Comparison of ENCODE assay signal across 1 cellular context in the genomic region with DNA sequence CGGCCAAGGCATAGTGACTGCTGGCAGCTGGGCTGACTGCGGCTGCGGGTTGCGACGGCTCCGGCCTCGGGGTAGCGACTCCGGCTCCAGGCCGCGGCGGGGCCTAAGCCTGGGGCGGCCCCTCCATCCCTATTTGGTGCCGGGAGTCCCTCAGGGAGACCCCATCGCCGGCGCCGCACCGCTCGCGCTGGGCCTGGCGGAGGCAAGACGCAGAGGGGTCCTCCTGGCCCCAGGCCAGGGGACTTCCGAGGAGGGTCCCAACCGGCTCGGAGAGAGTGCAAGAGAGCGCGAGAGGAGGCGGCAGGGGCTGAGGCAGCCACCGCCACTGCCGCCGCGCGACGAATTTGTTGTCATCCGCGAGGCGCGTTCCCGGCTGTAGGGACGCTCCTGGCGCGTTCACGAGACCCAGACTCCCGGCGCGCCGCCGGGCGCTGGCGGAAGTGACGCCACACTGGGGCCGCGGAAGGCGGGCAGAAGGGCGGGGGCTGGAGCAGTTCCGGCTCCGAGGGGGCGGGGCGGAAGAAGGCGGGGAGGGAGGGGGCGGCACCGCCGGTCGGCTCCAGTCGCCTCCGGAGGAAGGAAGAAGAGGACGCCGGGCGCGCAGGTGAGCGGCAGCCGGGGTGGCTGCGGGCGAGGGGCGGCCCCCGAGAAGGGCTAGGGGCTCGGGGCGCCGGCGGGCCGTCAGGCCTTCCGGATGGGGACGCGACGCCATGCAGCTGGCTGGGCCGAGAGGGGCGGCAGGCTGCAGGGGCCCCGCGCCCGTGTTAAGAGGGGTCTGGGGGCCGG.
A peak's percentile ranks its signal among the peaks of the same experiment; 100 is the strongest.
TF ChIP-seq lines count a peak whose summit lies in the region.

A gene with protein sequence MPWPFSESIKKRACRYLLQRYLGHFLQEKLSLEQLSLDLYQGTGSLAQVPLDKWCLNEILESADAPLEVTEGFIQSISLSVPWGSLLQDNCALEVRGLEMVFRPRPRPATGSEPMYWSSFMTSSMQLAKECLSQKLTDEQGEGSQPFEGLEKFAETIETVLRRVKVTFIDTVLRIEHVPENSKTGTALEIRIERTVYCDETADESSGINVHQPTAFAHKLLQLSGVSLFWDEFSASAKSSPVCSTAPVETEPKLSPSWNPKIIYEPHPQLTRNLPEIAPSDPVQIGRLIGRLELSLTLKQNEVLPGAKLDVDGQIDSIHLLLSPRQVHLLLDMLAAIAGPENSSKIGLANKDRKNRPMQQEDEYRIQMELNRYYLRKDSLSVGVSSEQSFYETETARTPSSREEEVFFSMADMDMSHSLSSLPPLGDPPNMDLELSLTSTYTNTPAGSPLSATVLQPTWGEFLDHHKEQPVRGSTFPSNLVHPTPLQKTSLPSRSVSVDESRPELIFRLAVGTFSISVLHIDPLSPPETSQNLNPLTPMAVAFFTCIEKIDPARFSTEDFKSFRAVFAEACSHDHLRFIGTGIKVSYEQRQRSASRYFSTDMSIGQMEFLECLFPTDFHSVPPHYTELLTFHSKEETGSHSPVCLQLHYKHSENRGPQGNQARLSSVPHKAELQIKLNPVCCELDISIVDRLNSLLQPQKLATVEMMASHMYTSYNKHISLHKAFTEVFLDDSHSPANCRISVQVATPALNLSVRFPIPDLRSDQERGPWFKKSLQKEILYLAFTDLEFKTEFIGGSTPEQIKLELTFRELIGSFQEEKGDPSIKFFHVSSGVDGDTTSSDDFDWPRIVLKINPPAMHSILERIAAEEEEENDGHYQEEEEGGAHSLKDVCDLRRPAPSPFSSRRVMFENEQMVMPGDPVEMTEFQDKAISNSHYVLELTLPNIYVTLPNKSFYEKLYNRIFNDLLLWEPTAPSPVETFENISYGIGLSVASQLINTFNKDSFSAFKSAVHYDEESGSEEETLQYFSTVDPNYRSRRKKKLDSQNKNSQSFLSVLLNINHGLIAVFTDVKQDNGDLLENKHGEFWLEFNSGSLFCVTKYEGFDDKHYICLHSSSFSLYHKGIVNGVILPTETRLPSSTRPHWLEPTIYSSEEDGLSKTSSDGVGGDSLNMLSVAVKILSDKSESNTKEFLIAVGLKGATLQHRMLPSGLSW (N-terminal part only) (minus strand): TSS at position 377 of the 786 bp plus-strand sequence. CDS start 365 bp downstream, at position 12.
TSS of gene GSKIP (plus strand) at position 562 of the 786 bp plus-strand sequence. CDS start 18,722 bp downstream, outside the sequence.

TF ChIP-seq in K562, 482 proteins besides CTCF, POLR2A, EP300 and RAD21 (continued from another document and continues in another):
- TF ChIP-seq ELK3 (CRISPR knock-in tag; IDR thresholded peaks at IDR 0.05) = no peak
- TF ChIP-seq ZZZ3 (IDR thresholded peaks at IDR 0.05) = no peak
- no peak for TF ChIP-seq SMC3 (conservative IDR thresholded peaks at IDR 0.05; ENCODE audit: insufficient read depth, low read depth, low read length)
- no peak for TF ChIP-seq ZNF140 (CRISPR knock-in tag; IDR thresholded peaks at IDR 0.05)
- TF ChIP-seq, protein P1, sequence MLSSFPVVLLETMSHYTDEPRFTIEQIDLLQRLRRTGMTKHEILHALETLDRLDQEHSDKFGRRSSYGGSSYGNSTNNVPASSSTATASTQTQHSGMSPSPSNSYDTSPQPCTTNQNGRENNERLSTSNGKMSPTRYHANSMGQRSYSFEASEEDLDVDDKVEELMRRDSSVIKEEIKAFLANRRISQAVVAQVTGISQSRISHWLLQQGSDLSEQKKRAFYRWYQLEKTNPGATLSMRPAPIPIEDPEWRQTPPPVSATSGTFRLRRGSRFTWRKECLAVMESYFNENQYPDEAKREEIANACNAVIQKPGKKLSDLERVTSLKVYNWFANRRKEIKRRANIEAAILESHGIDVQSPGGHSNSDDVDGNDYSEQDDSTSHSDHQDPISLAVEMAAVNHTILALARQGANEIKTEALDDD (IDR thresholded peaks at IDR 0.05) = no peak
- TF ChIP-seq RBM14 (IDR thresholded peaks at IDR 0.05; ENCODE audit: borderline replicate concordance, insufficient read depth, low read depth, low read length) = no peak
- TF ChIP-seq MITF (IDR thresholded peaks at IDR 0.05) = no peak
- TF ChIP-seq ELK1 (CRISPR knock-in tag; IDR thresholded peaks at IDR 0.05) = no peak
- TF ChIP-seq THRAP3 (IDR thresholded peaks at IDR 0.05; ENCODE audit: borderline replicate concordance) = no peak
- TF ChIP-seq IRF2 (CRISPR knock-in tag; IDR thresholded peaks at IDR 0.05) = no peak
- TF ChIP-seq ZNF695 (CRISPR knock-in tag; IDR thresholded peaks at IDR 0.05) = no peak
- no peak for TF ChIP-seq U2AF1 (optimal IDR thresholded peaks at IDR 0.05; ENCODE audit: low read depth, low read length)
- TF ChIP-seq ZEB2 (IDR thresholded peaks at IDR 0.05) = no peak
- TF ChIP-seq CBFA2T2 (conservative IDR thresholded peaks at IDR 0.05) = no peak
- TF ChIP-seq MYC (IDR thresholded peaks at IDR 0.05; ENCODE audit: low read depth, low read length) = no peak
- no peak for TF ChIP-seq MYC (CRISPR knock-in tag; IDR thresholded peaks at IDR 0.05; ENCODE audit: borderline replicate concordance, low read depth)
- peak in 1 of 2 experiments; percentile 18; a peak in 1 of 4 replicates for TF ChIP-seq SIN3A (IDR thresholded peaks at IDR 0.05; ENCODE audit: borderline replicate concordance in 2 of 2, control insufficient read depth in 1 of 2, low read depth in 2 of 2, low read length in 2 of 2)
- TF ChIP-seq KDM4B (IDR thresholded peaks at IDR 0.05; ENCODE audit: borderline replicate concordance in 2 of 2, low read depth in 1 of 2) = no peak
- TF ChIP-seq SETDB1 (IDR thresholded peaks at IDR 0.05; ENCODE audit: low read length) = no peak
- no peak for TF ChIP-seq SRSF7 (optimal IDR thresholded peaks at IDR 0.05; ENCODE audit: low read depth, low read length)
- TF ChIP-seq ZNF668 (CRISPR knock-in tag; IDR thresholded peaks at IDR 0.05) = no peak
- no peak for TF ChIP-seq ZNF174 (CRISPR knock-in tag; IDR thresholded peaks at IDR 0.05)
- no peak for TF ChIP-seq CREB5 (CRISPR knock-in tag; IDR thresholded peaks at IDR 0.05)
- no peak for TF ChIP-seq ZNF507 (tag; conservative IDR thresholded peaks at IDR 0.05)
- no peak for TF ChIP-seq ZNF445 (CRISPR knock-in tag; IDR thresholded peaks at IDR 0.05; ENCODE audit: low read depth)
- TF ChIP-seq HIVEP1 (CRISPR knock-in tag; IDR thresholded peaks at IDR 0.05) = no peak
- TF ChIP-seq ELF1 (tag; IDR thresholded peaks at IDR 0.05) = peak; percentile 75
- TF ChIP-seq DPF2 (IDR thresholded peaks at IDR 0.05) = no peak
- TF ChIP-seq, protein P2, sequence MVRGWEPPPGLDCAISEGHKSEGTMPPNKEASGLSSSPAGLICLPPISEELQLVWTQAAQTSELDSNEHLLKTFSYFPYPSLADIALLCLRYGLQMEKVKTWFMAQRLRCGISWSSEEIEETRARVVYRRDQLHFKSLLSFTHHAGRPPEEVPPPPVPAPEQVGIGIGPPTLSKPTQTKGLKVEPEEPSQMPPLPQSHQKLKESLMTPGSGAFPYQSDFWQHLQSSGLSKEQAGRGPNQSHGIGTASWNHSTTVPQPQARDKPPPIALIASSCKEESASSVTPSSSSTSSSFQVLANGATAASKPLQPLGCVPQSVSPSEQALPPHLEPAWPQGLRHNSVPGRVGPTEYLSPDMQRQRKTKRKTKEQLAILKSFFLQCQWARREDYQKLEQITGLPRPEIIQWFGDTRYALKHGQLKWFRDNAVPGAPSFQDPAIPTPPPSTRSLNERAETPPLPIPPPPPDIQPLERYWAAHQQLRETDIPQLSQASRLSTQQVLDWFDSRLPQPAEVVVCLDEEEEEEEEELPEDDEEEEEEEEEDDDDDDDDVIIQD (CRISPR knock-in tag; IDR thresholded peaks at IDR 0.05) = no peak
- no peak for TF ChIP-seq ZNF551 (CRISPR knock-in tag; IDR thresholded peaks at IDR 0.05)
- peak; percentile 44 for TF ChIP-seq C11orf30 (IDR thresholded peaks at IDR 0.05; ENCODE audit: low read depth)
- peak; percentile 51; the same call in 1 of the 2 replicates for TF ChIP-seq JUND (IDR thresholded peaks at IDR 0.05; ENCODE audit: borderline replicate concordance, low read depth, low read length)
- no peak; the same call in 2 of the 3 replicates for TF ChIP-seq JUND (tag; IDR thresholded peaks at IDR 0.05; ENCODE audit: borderline replicate concordance, low read depth, low read length)
- TF ChIP-seq, protein P3, sequence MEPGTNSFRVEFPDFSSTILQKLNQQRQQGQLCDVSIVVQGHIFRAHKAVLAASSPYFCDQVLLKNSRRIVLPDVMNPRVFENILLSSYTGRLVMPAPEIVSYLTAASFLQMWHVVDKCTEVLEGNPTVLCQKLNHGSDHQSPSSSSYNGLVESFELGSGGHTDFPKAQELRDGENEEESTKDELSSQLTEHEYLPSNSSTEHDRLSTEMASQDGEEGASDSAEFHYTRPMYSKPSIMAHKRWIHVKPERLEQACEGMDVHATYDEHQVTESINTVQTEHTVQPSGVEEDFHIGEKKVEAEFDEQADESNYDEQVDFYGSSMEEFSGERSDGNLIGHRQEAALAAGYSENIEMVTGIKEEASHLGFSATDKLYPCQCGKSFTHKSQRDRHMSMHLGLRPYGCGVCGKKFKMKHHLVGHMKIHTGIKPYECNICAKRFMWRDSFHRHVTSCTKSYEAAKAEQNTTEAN (CRISPR knock-in tag; IDR thresholded peaks at IDR 0.05) = no peak
- TF ChIP-seq NFE2 (IDR thresholded peaks at IDR 0.05; ENCODE audit: low read depth) = no peak
- TF ChIP-seq FIP1L1 (IDR thresholded peaks at IDR 0.05; ENCODE audit: low read depth, low read length, poor library complexity, severe bottlenecking) = no peak
- no peak for TF ChIP-seq TCF7L2 (IDR thresholded peaks at IDR 0.05; ENCODE audit: low read depth, low read length)
- no peak; the same call in 1 of the 2 replicates for TF ChIP-seq RB1 (IDR thresholded peaks at IDR 0.05; ENCODE audit: low read depth)
- TF ChIP-seq, protein P4, sequence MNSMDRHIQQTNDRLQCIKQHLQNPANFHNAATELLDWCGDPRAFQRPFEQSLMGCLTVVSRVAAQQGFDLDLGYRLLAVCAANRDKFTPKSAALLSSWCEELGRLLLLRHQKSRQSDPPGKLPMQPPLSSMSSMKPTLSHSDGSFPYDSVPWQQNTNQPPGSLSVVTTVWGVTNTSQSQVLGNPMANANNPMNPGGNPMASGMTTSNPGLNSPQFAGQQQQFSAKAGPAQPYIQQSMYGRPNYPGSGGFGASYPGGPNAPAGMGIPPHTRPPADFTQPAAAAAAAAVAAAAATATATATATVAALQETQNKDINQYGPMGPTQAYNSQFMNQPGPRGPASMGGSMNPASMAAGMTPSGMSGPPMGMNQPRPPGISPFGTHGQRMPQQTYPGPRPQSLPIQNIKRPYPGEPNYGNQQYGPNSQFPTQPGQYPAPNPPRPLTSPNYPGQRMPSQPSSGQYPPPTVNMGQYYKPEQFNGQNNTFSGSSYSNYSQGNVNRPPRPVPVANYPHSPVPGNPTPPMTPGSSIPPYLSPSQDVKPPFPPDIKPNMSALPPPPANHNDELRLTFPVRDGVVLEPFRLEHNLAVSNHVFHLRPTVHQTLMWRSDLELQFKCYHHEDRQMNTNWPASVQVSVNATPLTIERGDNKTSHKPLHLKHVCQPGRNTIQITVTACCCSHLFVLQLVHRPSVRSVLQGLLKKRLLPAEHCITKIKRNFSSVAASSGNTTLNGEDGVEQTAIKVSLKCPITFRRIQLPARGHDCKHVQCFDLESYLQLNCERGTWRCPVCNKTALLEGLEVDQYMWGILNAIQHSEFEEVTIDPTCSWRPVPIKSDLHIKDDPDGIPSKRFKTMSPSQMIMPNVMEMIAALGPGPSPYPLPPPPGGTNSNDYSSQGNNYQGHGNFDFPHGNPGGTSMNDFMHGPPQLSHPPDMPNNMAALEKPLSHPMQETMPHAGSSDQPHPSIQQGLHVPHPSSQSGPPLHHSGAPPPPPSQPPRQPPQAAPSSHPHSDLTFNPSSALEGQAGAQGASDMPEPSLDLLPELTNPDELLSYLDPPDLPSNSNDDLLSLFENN (IDR thresholded peaks at IDR 0.05; ENCODE audit: low read depth in 2 of 2, low read length in 2 of 2) = no peak
- TF ChIP-seq CEBPG (CRISPR knock-in tag; IDR thresholded peaks at IDR 0.05) = no peak
- TF ChIP-seq CEBPG (tag; conservative IDR thresholded peaks at IDR 0.05 in 1 of 2, IDR thresholded peaks at IDR 0.05 in 1 of 2) = no peak
- no peak for TF ChIP-seq GATA2 (CRISPR knock-in tag; IDR thresholded peaks at IDR 0.05)
